In the genomic region with DNA sequence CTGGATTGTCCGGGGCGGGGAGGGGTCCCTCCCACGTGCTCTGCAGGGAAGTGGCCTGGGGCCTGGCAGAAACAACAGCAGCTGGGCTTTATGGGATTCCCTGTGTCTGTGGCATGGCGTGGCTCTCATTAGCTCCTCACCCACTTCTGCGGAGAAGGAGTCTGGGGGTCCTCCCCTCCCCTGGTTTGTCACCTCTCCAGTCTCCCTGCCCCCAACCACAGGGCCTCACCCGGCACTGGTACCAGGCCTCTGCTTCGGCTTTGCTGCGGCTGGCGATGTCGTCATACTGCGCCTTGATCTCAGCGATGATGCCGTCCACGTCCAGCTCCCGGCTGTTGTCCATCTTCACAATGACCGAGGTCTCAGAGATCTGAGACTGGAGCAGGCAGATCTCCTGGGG, we compare ENCODE assay signal across 40 cellular contexts. TPM values are rescaled to one million over a fixed set of nuclear protein-coding genes. Genes with fewer than 3 reads are reported as not detected.
"Had no signal": no experiment of that assay in that cellular context is flagged by ENCODE, and none has a peak within 500 bp of the region (broad histone marks: within the 10 kb centered on the region; RNA-seq: fewer than 3 reads in every experiment).

No MANE protein-coding gene starts in this region.

- H3K27me3 Mint-ChIP-seq: activated CD8-positive, alpha-beta T cell treated with anti-CD3 and anti-CD28 coated beads for 36 hours; activated naive CD4-positive, alpha-beta T cell treated with anti-CD3 and anti-CD28 coated beads, Interleukin-2, amount 50 U/mL, for 24 hours; activated naive CD8-positive, alpha-beta T cell treated with anti-CD3 and anti-CD28 coated beads, Interleukin-2, amount 50 U/mL, for 24 hours had no signal

- ATAC-seq: activated CD4-positive, CD25-positive, alpha-beta regulatory T cell treated with anti-CD3 and anti-CD28 coated beads, Interleukin-2, amount 50 U/mL, for 24 hours; activated CD8-positive, alpha-beta T cell treated with anti-CD3 and anti-CD28 coated beads for 36 hours; activated naive CD8-positive, alpha-beta T cell treated with anti-CD3 and anti-CD28 coated beads, Interleukin-2, amount 50 U/mL, for 24 hours; body of pancreas; effector memory CD8-positive, alpha-beta T cell; gastroesophageal sphincter; T-cell had no signal

- H3K9me3 Mint-ChIP-seq: activated B cell treated with CpG ODN at 0.5 μM for 24 hours; activated CD8-positive, alpha-beta T cell treated with anti-CD3 and anti-CD28 coated beads for 36 hours; activated naive CD4-positive, alpha-beta T cell treated with anti-CD3 and anti-CD28 coated beads for 36 hours; activated naive CD4-positive, alpha-beta T cell treated with anti-CD3 and anti-CD28 coated beads, Interleukin-2, amount 50 U/mL, for 24 hours; activated naive CD8-positive, alpha-beta T cell treated with anti-CD3 and anti-CD28 coated beads for 36 hours; activated naive CD8-positive, alpha-beta T cell treated with anti-CD3 and anti-CD28 coated beads, Interleukin-2, amount 50 U/mL, for 24 hours; activated T-helper 1 cell treated with anti-CD3 and anti-CD28 coated beads, Interleukin-12 subunit alpha, Interleukin-12 subunit beta, Interleukin-2, Interleukin-4 antibody, amounts not matched to agents 30 ng/mL and 10 ng/mL and 1 ng/mL, durations not matched to agents 14 hours and 24 hours and 36 hours; activated T-helper 2 cell treated with anti-CD3 and anti-CD28 coated beads, Interferon-gamma antibody, Interleukin-2, Interleukin-4, amounts not matched to agents 10 μg/mL and 5 μg/mL and 100 μg/mL, durations not matched to agents 14 hours and 24 hours and 36 hours; effector memory CD8-positive, alpha-beta T cell; T-cell; T-helper 1 cell treated with Interleukin-12 subunit alpha and Interleukin-12 subunit beta and Interleukin-4 antibody, amounts not matched to agents 30 μg/mL and 1 μg/mL, for 36 hours; T-helper 2 cell treated with Interferon-gamma antibody and Interleukin-4, amounts not matched to agents 5 μg/mL and 100 μg/mL, for 36 hours had no signal

- H3K9me3 ChIP-seq: adrenal gland, body of pancreas, esophagus squamous epithelium, gastroesophageal sphincter had no signal

- H3K4me3 Mint-ChIP-seq: activated B cell treated with CpG ODN at 0.5 μM for 24 hours; activated CD8-positive, alpha-beta T cell treated with anti-CD3 and anti-CD28 coated beads for 36 hours; activated naive CD4-positive, alpha-beta T cell treated with anti-CD3 and anti-CD28 coated beads for 36 hours; activated naive CD4-positive, alpha-beta T cell treated with anti-CD3 and anti-CD28 coated beads, Interleukin-2, amount 50 U/mL, for 24 hours; activated naive CD8-positive, alpha-beta T cell treated with anti-CD3 and anti-CD28 coated beads for 36 hours; activated naive CD8-positive, alpha-beta T cell treated with anti-CD3 and anti-CD28 coated beads, Interleukin-2, amount 50 U/mL, for 24 hours; activated T-helper 1 cell treated with anti-CD3 and anti-CD28 coated beads, Interleukin-12 subunit alpha, Interleukin-12 subunit beta, Interleukin-2, Interleukin-4 antibody, amounts not matched to agents 30 ng/mL and 10 ng/mL and 1 ng/mL, durations not matched to agents 14 hours and 24 hours and 36 hours; effector memory CD8-positive, alpha-beta T cell; T-cell; T-helper 1 cell treated with Interleukin-12 subunit alpha and Interleukin-12 subunit beta and Interleukin-4 antibody, amounts not matched to agents 30 μg/mL and 1 μg/mL, for 36 hours; T-helper 2 cell treated with Interferon-gamma antibody and Interleukin-4, amounts not matched to agents 5 μg/mL and 100 μg/mL, for 36 hours had no signal

- H3K4me1 Mint-ChIP-seq: activated B cell treated with CpG ODN at 0.5 μM for 24 hours; activated naive CD4-positive, alpha-beta T cell treated with anti-CD3 and anti-CD28 coated beads, Interleukin-2, amount 50 U/mL, for 24 hours; activated naive CD8-positive, alpha-beta T cell treated with anti-CD3 and anti-CD28 coated beads for 36 hours; T-cell had no signal

- H3K36me3 ChIP-seq: adrenal gland, esophagus squamous epithelium, gastroesophageal sphincter, WERI-Rb-1 had no signal

- H3K36me3 Mint-ChIP-seq: activated naive CD4-positive, alpha-beta T cell treated with anti-CD3 and anti-CD28 coated beads, Interleukin-2, amount 50 U/mL, for 24 hours; activated naive CD8-positive, alpha-beta T cell treated with anti-CD3 and anti-CD28 coated beads for 36 hours; T-cell had no signal

- DNase-seq: activated B cell treated with CpG ODN at 0.5 μM for 24 hours; activated CD4-positive, alpha-beta T cell treated with anti-CD3 and anti-CD28 coated beads for 48 hours; activated CD4-positive, alpha-beta T cell treated with anti-CD3 and anti-CD28 coated beads, Interleukin-2, amount 50 U/mL, for 1 hour; activated CD4-positive, alpha-beta T cell treated with anti-CD3 and anti-CD28 coated beads, Interleukin-2, amount 50 U/mL, for 48 hours; activated CD8-positive, alpha-beta memory T cell treated with anti-CD3 and anti-CD28 coated beads for 24 hours; activated CD8-positive, alpha-beta T cell treated with anti-CD3 and anti-CD28 coated beads for 36 hours; activated effector memory CD4-positive, alpha-beta T cell treated with anti-CD3 and anti-CD28 coated beads, Interleukin-2, amount 50 U/mL, for 16 hours; activated naive CD4-positive, alpha-beta T cell treated with anti-CD3 and anti-CD28 coated beads for 36 hours; activated naive CD8-positive, alpha-beta T cell treated with anti-CD3 and anti-CD28 coated beads for 36 hours; activated naive CD8-positive, alpha-beta T cell treated with anti-CD3 and anti-CD28 coated beads, Interleukin-2, amount 50 U/mL, for 24 hours; activated T-cell treated with anti-CD3 and anti-CD28 coated beads, Interleukin-2, amount 50 U/mL, for 1 hour; activated T-cell treated with anti-CD3 and anti-CD28 coated beads, Interleukin-2, amount 50 U/mL, for 48 hours; adrenal gland; amygdala; body of pancreas; caudate nucleus; cortex of kidney; dermis blood vessel endothelial cell; effector CD4-positive, alpha-beta T cell; effector memory CD8-positive, alpha-beta T cell; esophagus squamous epithelium; foreskin melanocyte; T-cell; T1000; WERI-Rb-1 had no signal

- H3K27ac Mint-ChIP-seq: activated B cell treated with CpG ODN at 0.5 μM for 24 hours; activated CD8-positive, alpha-beta T cell treated with anti-CD3 and anti-CD28 coated beads for 36 hours; activated naive CD4-positive, alpha-beta T cell treated with anti-CD3 and anti-CD28 coated beads for 36 hours; activated naive CD4-positive, alpha-beta T cell treated with anti-CD3 and anti-CD28 coated beads, Interleukin-2, amount 50 U/mL, for 24 hours; activated naive CD8-positive, alpha-beta T cell treated with anti-CD3 and anti-CD28 coated beads for 36 hours; activated naive CD8-positive, alpha-beta T cell treated with anti-CD3 and anti-CD28 coated beads, Interleukin-2, amount 50 U/mL, for 24 hours; activated T-helper 1 cell treated with anti-CD3 and anti-CD28 coated beads, Interleukin-12 subunit alpha, Interleukin-12 subunit beta, Interleukin-2, Interleukin-4 antibody, amounts not matched to agents 30 ng/mL and 10 ng/mL and 1 ng/mL, durations not matched to agents 14 hours and 24 hours and 36 hours; activated T-helper 2 cell treated with anti-CD3 and anti-CD28 coated beads, Interferon-gamma antibody, Interleukin-2, Interleukin-4, amounts not matched to agents 10 μg/mL and 5 μg/mL and 100 μg/mL, durations not matched to agents 14 hours and 24 hours and 36 hours; effector memory CD8-positive, alpha-beta T cell; T-cell; T-helper 1 cell treated with Interleukin-12 subunit alpha and Interleukin-12 subunit beta and Interleukin-4 antibody, amounts not matched to agents 30 μg/mL and 1 μg/mL, for 36 hours; T-helper 2 cell treated with Interferon-gamma antibody and Interleukin-4, amounts not matched to agents 5 μg/mL and 100 μg/mL, for 36 hours had no signal

- H3K27ac ChIP-seq: adrenal gland, body of pancreas, epithelial cell of prostate, esophagus squamous epithelium, gastroesophageal sphincter, WERI-Rb-1 had no signal

- H3K4me3 ChIP-seq: adrenal gland, body of pancreas, esophagus squamous epithelium, gastroesophageal sphincter had no signal

- H3K27me3 ChIP-seq: adrenal gland, body of pancreas had no signal

- H3K4me1 ChIP-seq: adrenal gland, body of pancreas, gastroesophageal sphincter had no signal

RNA-seq across cellular contexts. Expression of a gene that starts 6.4 kb away (rescaled TPM):
- total RNA-seq: activated B cell treated with CpG ODN at 0.5 μM for 24 hours; activated CD8-positive, alpha-beta T cell treated with anti-CD3 and anti-CD28 coated beads for 36 hours; activated naive CD4-positive, alpha-beta T cell treated with anti-CD3 and anti-CD28 coated beads for 36 hours; activated naive CD8-positive, alpha-beta T cell treated with anti-CD3 and anti-CD28 coated beads for 36 hours; activated T-helper 1 cell treated with anti-CD3 and anti-CD28 coated beads, Interleukin-12 subunit alpha, Interleukin-12 subunit beta, Interleukin-2, Interleukin-4 antibody, amounts not matched to agents 30 ng/mL and 10 ng/mL and 1 ng/mL, durations not matched to agents 14 hours and 24 hours and 36 hours; activated T-helper 2 cell treated with anti-CD3 and anti-CD28 coated beads, Interferon-gamma antibody, Interleukin-2, Interleukin-4, amounts not matched to agents 10 μg/mL and 5 μg/mL and 100 μg/mL, durations not matched to agents 14 hours and 24 hours and 36 hours; adrenal gland; aorta; body of pancreas; chondrocyte; dermis blood vessel endothelial cell; endothelial cell of umbilical vein; esophagus squamous epithelium; fibroblast of lung; fibroblast of villous mesenchyme; gastroesophageal sphincter; glomerular endothelial cell; T-cell had no signal
- polyA plus RNA-seq: adrenal gland, aorta, endothelial cell of umbilical vein, esophagus, fibroblast of lung had no signal

RNA-seq across cellular contexts. Expression of a gene that starts 14.3 kb away (rescaled TPM):
- total RNA-seq: activated B cell treated with CpG ODN at 0.5 μM for 24 hours; activated CD8-positive, alpha-beta T cell treated with anti-CD3 and anti-CD28 coated beads for 36 hours; activated naive CD4-positive, alpha-beta T cell treated with anti-CD3 and anti-CD28 coated beads for 36 hours; activated naive CD8-positive, alpha-beta T cell treated with anti-CD3 and anti-CD28 coated beads for 36 hours; activated T-helper 1 cell treated with anti-CD3 and anti-CD28 coated beads, Interleukin-12 subunit alpha, Interleukin-12 subunit beta, Interleukin-2, Interleukin-4 antibody, amounts not matched to agents 30 ng/mL and 10 ng/mL and 1 ng/mL, durations not matched to agents 14 hours and 24 hours and 36 hours; activated T-helper 2 cell treated with anti-CD3 and anti-CD28 coated beads, Interferon-gamma antibody, Interleukin-2, Interleukin-4, amounts not matched to agents 10 μg/mL and 5 μg/mL and 100 μg/mL, durations not matched to agents 14 hours and 24 hours and 36 hours; adrenal gland; aorta; body of pancreas; chondrocyte; dermis blood vessel endothelial cell; endothelial cell of umbilical vein; fibroblast of lung; fibroblast of villous mesenchyme; gastroesophageal sphincter; glomerular endothelial cell; T-cell had no signal
- polyA plus RNA-seq: adrenal gland, aorta, endothelial cell of umbilical vein, fibroblast of lung had no signal

RNA-seq across cellular contexts. Expression of a gene that starts 32.5 kb away (rescaled TPM):
- total RNA-seq: activated B cell treated with CpG ODN at 0.5 μM for 24 hours; activated CD8-positive, alpha-beta T cell treated with anti-CD3 and anti-CD28 coated beads for 36 hours; activated naive CD4-positive, alpha-beta T cell treated with anti-CD3 and anti-CD28 coated beads for 36 hours; activated naive CD8-positive, alpha-beta T cell treated with anti-CD3 and anti-CD28 coated beads for 36 hours; activated T-helper 1 cell treated with anti-CD3 and anti-CD28 coated beads, Interleukin-12 subunit alpha, Interleukin-12 subunit beta, Interleukin-2, Interleukin-4 antibody, amounts not matched to agents 30 ng/mL and 10 ng/mL and 1 ng/mL, durations not matched to agents 14 hours and 24 hours and 36 hours; activated T-helper 2 cell treated with anti-CD3 and anti-CD28 coated beads, Interferon-gamma antibody, Interleukin-2, Interleukin-4, amounts not matched to agents 10 μg/mL and 5 μg/mL and 100 μg/mL, durations not matched to agents 14 hours and 24 hours and 36 hours; adrenal gland; aorta; body of pancreas; chondrocyte; dermis blood vessel endothelial cell; endothelial cell of umbilical vein; esophagus squamous epithelium; fibroblast of lung; fibroblast of villous mesenchyme; gastroesophageal sphincter; glomerular endothelial cell; T-cell had no signal
- polyA plus RNA-seq: adrenal gland, aorta, endothelial cell of umbilical vein, esophagus, fibroblast of lung had no signal

RNA-seq across cellular contexts. Expression of a gene that starts 34.4 kb away (rescaled TPM):
- total RNA-seq: activated B cell treated with CpG ODN at 0.5 μM for 24 hours; activated CD8-positive, alpha-beta T cell treated with anti-CD3 and anti-CD28 coated beads for 36 hours; activated naive CD4-positive, alpha-beta T cell treated with anti-CD3 and anti-CD28 coated beads for 36 hours; activated naive CD8-positive, alpha-beta T cell treated with anti-CD3 and anti-CD28 coated beads for 36 hours; activated T-helper 1 cell treated with anti-CD3 and anti-CD28 coated beads, Interleukin-12 subunit alpha, Interleukin-12 subunit beta, Interleukin-2, Interleukin-4 antibody, amounts not matched to agents 30 ng/mL and 10 ng/mL and 1 ng/mL, durations not matched to agents 14 hours and 24 hours and 36 hours; activated T-helper 2 cell treated with anti-CD3 and anti-CD28 coated beads, Interferon-gamma antibody, Interleukin-2, Interleukin-4, amounts not matched to agents 10 μg/mL and 5 μg/mL and 100 μg/mL, durations not matched to agents 14 hours and 24 hours and 36 hours; adrenal gland; aorta; body of pancreas; chondrocyte; dermis blood vessel endothelial cell; endothelial cell of umbilical vein; fibroblast of lung; fibroblast of villous mesenchyme; gastroesophageal sphincter; glomerular endothelial cell; T-cell had no signal
- polyA plus RNA-seq: adrenal gland, aorta, endothelial cell of umbilical vein, fibroblast of lung had no signal

RNA-seq across cellular contexts. Expression of a gene that starts 52.2 kb away (rescaled TPM):
- total RNA-seq: activated B cell treated with CpG ODN at 0.5 μM for 24 hours; activated CD8-positive, alpha-beta T cell treated with anti-CD3 and anti-CD28 coated beads for 36 hours; activated naive CD4-positive, alpha-beta T cell treated with anti-CD3 and anti-CD28 coated beads for 36 hours; activated naive CD8-positive, alpha-beta T cell treated with anti-CD3 and anti-CD28 coated beads for 36 hours; activated T-helper 1 cell treated with anti-CD3 and anti-CD28 coated beads, Interleukin-12 subunit alpha, Interleukin-12 subunit beta, Interleukin-2, Interleukin-4 antibody, amounts not matched to agents 30 ng/mL and 10 ng/mL and 1 ng/mL, durations not matched to agents 14 hours and 24 hours and 36 hours; activated T-helper 2 cell treated with anti-CD3 and anti-CD28 coated beads, Interferon-gamma antibody, Interleukin-2, Interleukin-4, amounts not matched to agents 10 μg/mL and 5 μg/mL and 100 μg/mL, durations not matched to agents 14 hours and 24 hours and 36 hours; aorta; body of pancreas; chondrocyte; endothelial cell of umbilical vein; fibroblast of lung; fibroblast of villous mesenchyme; glomerular endothelial cell; T-cell had no signal
